11 cellular contexts compared by ENCODE assay signal in genomic region chr19:40585677-40586422, GRCh38. TPM values are rescaled to one million over a fixed set of nuclear protein-coding genes. Genes with fewer than 3 reads are reported as not detected.
DNase-seq lines count a peak whose midpoint lies in the region; ATAC-seq, FAIRE-seq and TF ChIP-seq lines count a peak whose summit lies in the region.
"Had no signal": no experiment of that assay in that cellular context is flagged by ENCODE, and none has a peak within 500 bp of the region (broad histone marks: within the 10 kb centered on the region; RNA-seq: fewer than 3 reads in every experiment).

No MANE protein-coding gene starts in this region.

- FAIRE-seq in RCC 7860 (lab: Jason Lieb, UNC) = peak; percentile 84

- no peaks in the 10 kb centered on the region for H3K9me3 Mint-ChIP-seq in activated naive CD8-positive, alpha-beta T cell treated with anti-CD3 and anti-CD28 coated beads for 36 hours
- H3K9me3 Mint-ChIP-seq in activated naive CD8-positive, alpha-beta T cell treated with anti-CD3 and anti-CD28 coated beads, Interleukin-2, amount 50 U/mL, for 24 hours = no peaks in the 10 kb centered on the region
- H3K9me3 Mint-ChIP-seq in chondrocyte (ENCODE audit: low read depth) = no peaks in the 10 kb centered on the region
- H3K9me3 Mint-ChIP-seq: CD4-positive, alpha-beta T cell; endodermal cell had no signal

- H3K4me3 Mint-ChIP-seq in activated naive CD8-positive, alpha-beta T cell treated with anti-CD3 and anti-CD28 coated beads for 36 hours = no peak overlapping the region
- H3K4me3 Mint-ChIP-seq in activated naive CD8-positive, alpha-beta T cell treated with anti-CD3 and anti-CD28 coated beads, Interleukin-2, amount 50 U/mL, for 24 hours = no peak overlapping the region
- no peak overlapping the region for H3K4me3 Mint-ChIP-seq in chondrocyte (ENCODE audit: unreplicated experiment)
- H3K4me3 Mint-ChIP-seq: CD4-positive, alpha-beta T cell; endodermal cell had no signal

- peak overlapping the region; percentile 36 for H3K27ac Mint-ChIP-seq in activated naive CD8-positive, alpha-beta T cell treated with anti-CD3 and anti-CD28 coated beads for 36 hours
- H3K27ac Mint-ChIP-seq in activated naive CD8-positive, alpha-beta T cell treated with anti-CD3 and anti-CD28 coated beads, Interleukin-2, amount 50 U/mL, for 24 hours = no peak overlapping the region
- no peak overlapping the region for H3K27ac Mint-ChIP-seq in chondrocyte (ENCODE audit: unreplicated experiment)
- H3K27ac Mint-ChIP-seq: CD4-positive, alpha-beta T cell; endodermal cell had no signal

- no peak for ATAC-seq in activated naive CD8-positive, alpha-beta T cell treated with anti-CD3 and anti-CD28 coated beads, Interleukin-2, amount 50 U/mL, for 24 hours
- ATAC-seq in HG03139 (IDR thresholded peaks at IDR 0.05; ENCODE audit: unreplicated experiment) = no peak

- no peak for DNase-seq in activated naive CD8-positive, alpha-beta T cell treated with anti-CD3 and anti-CD28 coated beads for 36 hours
- no peak for DNase-seq in activated naive CD8-positive, alpha-beta T cell treated with anti-CD3 and anti-CD28 coated beads, Interleukin-2, amount 50 U/mL, for 24 hours
- DNase-seq in RCC 7860 (ENCODE audit: low spot score) (peak; percentile 88), epithelial cell of prostate (ENCODE audit: low read depth, low spot score) (no peak), stromal cell of bone marrow (ENCODE audit: low read depth) (peak; percentile 47), DMS 273 (lab: John Stamatoyannopoulos, UW; ENCODE audit: unreplicated experiment) (no peak), chondrocyte (ENCODE audit: low spot score) (no peak)
- DNase-seq: CD4-positive, alpha-beta T cell; endodermal cell; NCI-H774 had no signal

- H3K4me1 Mint-ChIP-seq in activated naive CD8-positive, alpha-beta T cell treated with anti-CD3 and anti-CD28 coated beads for 36 hours = peaks cover 2% of the 10 kb centered on the region
- peaks cover 10% of the 10 kb centered on the region for H3K4me1 Mint-ChIP-seq in activated naive CD8-positive, alpha-beta T cell treated with anti-CD3 and anti-CD28 coated beads, Interleukin-2, amount 50 U/mL, for 24 hours
- peaks cover 11% of the 10 kb centered on the region for H3K4me1 Mint-ChIP-seq in chondrocyte (ENCODE audit: low read depth)
- H3K4me1 Mint-ChIP-seq: endodermal cell had no signal

- TF ChIP-seq CTCF in chondrocyte (IDR thresholded peaks at IDR 0.05) = no peak

- H3K27me3 Mint-ChIP-seq in activated naive CD8-positive, alpha-beta T cell treated with anti-CD3 and anti-CD28 coated beads for 36 hours = no peaks in the 10 kb centered on the region
- H3K27me3 Mint-ChIP-seq in activated naive CD8-positive, alpha-beta T cell treated with anti-CD3 and anti-CD28 coated beads, Interleukin-2, amount 50 U/mL, for 24 hours = no peaks in the 10 kb centered on the region
- H3K27me3 Mint-ChIP-seq in chondrocyte (ENCODE audit: low read depth) = no peaks in the 10 kb centered on the region
- H3K27me3 Mint-ChIP-seq: CD4-positive, alpha-beta T cell had no signal

- H3K27ac ChIP-seq in epithelial cell of prostate = peak overlapping the region; percentile 88

- H3K36me3 Mint-ChIP-seq in activated naive CD8-positive, alpha-beta T cell treated with anti-CD3 and anti-CD28 coated beads for 36 hours = peaks cover 9% of the 10 kb centered on the region
- peaks cover 25% of the 10 kb centered on the region for H3K36me3 Mint-ChIP-seq in activated naive CD8-positive, alpha-beta T cell treated with anti-CD3 and anti-CD28 coated beads, Interleukin-2, amount 50 U/mL, for 24 hours (ENCODE audit: low read depth)
- H3K36me3 Mint-ChIP-seq in chondrocyte (ENCODE audit: low read depth) = peaks cover 28% of the 10 kb centered on the region

RNA-seq across cellular contexts. Expression of gene SHKBP1, which starts 9.2 kb away (rescaled TPM):
- total RNA-seq in activated naive CD8-positive, alpha-beta T cell treated with anti-CD3 and anti-CD28 coated beads for 36 hours = 10 to 100 TPM; 71.1 to 74.5 TPM
- 40.9 to 47.8 TPM (median 46.8 TPM) in 3 replicates for total RNA-seq in chondrocyte

RNA-seq across cellular contexts. Expression of gene LTBP4, which starts 15.3 kb away (rescaled TPM):
- 100 to 1,000 TPM in 1 of 2 experiments, 10 to 100 TPM in 1; 99.3 to 102 TPM for total RNA-seq in activated naive CD8-positive, alpha-beta T cell treated with anti-CD3 and anti-CD28 coated beads for 36 hours
- 161 to 311 TPM (median 163 TPM) in 3 replicates for total RNA-seq in chondrocyte

Comparison
In these comparisons a context has a peak if more than half of its experiments do, and no peak if none do; other contexts are left out.
1. DNase-seq: peak in RCC 7860 (single experiment) and stromal cell of bone marrow (single experiment); none in activated naive CD8-positive, alpha-beta T cell treated with anti-CD3 and anti-CD28 coated beads for 36 hours (single experiment), activated naive CD8-positive, alpha-beta T cell treated with anti-CD3 and anti-CD28 coated beads, Interleukin-2, amount 50 U/mL, for 24 hours (single experiment), epithelial cell of prostate (single experiment), DMS 273 (single experiment) and chondrocyte (single experiment).